Comparison of ENCODE assay signal across 1 cellular context in genomic region chr3:12656850-12657249, GRCh38.
TF ChIP-seq lines count a peak whose summit lies in the region.

No MANE protein-coding gene starts in this region.

TF ChIP-seq in GM12878, 131 proteins besides CTCF, POLR2A, EP300 and RAD21:
- no peak for TF ChIP-seq PML (IDR thresholded peaks at IDR 0.05; ENCODE audit: low read length)
- TF ChIP-seq BCLAF1 (IDR thresholded peaks at IDR 0.05): no peak
- no peak for TF ChIP-seq RAD51 (IDR thresholded peaks at IDR 0.05)
- TF ChIP-seq, protein P1, sequence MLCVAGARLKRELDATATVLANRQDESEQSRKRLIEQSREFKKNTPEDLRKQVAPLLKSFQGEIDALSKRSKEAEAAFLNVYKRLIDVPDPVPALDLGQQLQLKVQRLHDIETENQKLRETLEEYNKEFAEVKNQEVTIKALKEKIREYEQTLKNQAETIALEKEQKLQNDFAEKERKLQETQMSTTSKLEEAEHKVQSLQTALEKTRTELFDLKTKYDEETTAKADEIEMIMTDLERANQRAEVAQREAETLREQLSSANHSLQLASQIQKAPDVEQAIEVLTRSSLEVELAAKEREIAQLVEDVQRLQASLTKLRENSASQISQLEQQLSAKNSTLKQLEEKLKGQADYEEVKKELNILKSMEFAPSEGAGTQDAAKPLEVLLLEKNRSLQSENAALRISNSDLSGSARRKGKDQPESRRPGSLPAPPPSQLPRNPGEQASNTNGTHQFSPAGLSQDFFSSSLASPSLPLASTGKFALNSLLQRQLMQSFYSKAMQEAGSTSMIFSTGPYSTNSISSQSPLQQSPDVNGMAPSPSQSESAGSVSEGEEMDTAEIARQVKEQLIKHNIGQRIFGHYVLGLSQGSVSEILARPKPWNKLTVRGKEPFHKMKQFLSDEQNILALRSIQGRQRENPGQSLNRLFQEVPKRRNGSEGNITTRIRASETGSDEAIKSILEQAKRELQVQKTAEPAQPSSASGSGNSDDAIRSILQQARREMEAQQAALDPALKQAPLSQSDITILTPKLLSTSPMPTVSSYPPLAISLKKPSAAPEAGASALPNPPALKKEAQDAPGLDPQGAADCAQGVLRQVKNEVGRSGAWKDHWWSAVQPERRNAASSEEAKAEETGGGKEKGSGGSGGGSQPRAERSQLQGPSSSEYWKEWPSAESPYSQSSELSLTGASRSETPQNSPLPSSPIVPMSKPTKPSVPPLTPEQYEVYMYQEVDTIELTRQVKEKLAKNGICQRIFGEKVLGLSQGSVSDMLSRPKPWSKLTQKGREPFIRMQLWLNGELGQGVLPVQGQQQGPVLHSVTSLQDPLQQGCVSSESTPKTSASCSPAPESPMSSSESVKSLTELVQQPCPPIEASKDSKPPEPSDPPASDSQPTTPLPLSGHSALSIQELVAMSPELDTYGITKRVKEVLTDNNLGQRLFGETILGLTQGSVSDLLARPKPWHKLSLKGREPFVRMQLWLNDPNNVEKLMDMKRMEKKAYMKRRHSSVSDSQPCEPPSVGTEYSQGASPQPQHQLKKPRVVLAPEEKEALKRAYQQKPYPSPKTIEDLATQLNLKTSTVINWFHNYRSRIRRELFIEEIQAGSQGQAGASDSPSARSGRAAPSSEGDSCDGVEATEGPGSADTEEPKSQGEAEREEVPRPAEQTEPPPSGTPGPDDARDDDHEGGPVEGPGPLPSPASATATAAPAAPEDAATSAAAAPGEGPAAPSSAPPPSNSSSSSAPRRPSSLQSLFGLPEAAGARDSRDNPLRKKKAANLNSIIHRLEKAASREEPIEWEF (IDR thresholded peaks at IDR 0.05; ENCODE audit: insufficient replicate concordance, low read depth, low read length): no peak
- TF ChIP-seq, protein P2, sequence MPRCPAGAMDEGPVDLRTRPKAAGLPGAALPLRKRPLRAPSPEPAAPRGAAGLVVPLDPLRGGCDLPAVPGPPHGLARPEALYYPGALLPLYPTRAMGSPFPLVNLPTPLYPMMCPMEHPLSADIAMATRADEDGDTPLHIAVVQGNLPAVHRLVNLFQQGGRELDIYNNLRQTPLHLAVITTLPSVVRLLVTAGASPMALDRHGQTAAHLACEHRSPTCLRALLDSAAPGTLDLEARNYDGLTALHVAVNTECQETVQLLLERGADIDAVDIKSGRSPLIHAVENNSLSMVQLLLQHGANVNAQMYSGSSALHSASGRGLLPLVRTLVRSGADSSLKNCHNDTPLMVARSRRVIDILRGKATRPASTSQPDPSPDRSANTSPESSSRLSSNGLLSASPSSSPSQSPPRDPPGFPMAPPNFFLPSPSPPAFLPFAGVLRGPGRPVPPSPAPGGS (IDR thresholded peaks at IDR 0.05; ENCODE audit: borderline replicate concordance, insufficient read depth, low read depth, low read length, poor library complexity, severe bottlenecking): no peak
- TF ChIP-seq YY1 (IDR thresholded peaks at IDR 0.05; ENCODE audit: low read depth, low read length): no peak
- no peak for TF ChIP-seq BMI1 (IDR thresholded peaks at IDR 0.05; ENCODE audit: borderline replicate concordance)
- no peak for TF ChIP-seq IKZF1 (conservative IDR thresholded peaks at IDR 0.05)
- TF ChIP-seq CREB1 (IDR thresholded peaks at IDR 0.05; ENCODE audit: low read depth): no peak
- TF ChIP-seq TCF3 (IDR thresholded peaks at IDR 0.05; ENCODE audit: borderline replicate concordance, insufficient read depth, low read depth, low read length): no peak
- no peak for TF ChIP-seq POLR2AphosphoS2 (IDR thresholded peaks at IDR 0.05; ENCODE audit: low read depth, low read length)
- no peak for TF ChIP-seq CEBPB (IDR thresholded peaks at IDR 0.05; ENCODE audit: borderline replicate concordance in 1 of 2, low read depth in 2 of 2, low read length in 2 of 2)
- TF ChIP-seq ZBTB4 (CRISPR knock-in tag; IDR thresholded peaks at IDR 0.05): no peak
- TF ChIP-seq, protein P3, sequence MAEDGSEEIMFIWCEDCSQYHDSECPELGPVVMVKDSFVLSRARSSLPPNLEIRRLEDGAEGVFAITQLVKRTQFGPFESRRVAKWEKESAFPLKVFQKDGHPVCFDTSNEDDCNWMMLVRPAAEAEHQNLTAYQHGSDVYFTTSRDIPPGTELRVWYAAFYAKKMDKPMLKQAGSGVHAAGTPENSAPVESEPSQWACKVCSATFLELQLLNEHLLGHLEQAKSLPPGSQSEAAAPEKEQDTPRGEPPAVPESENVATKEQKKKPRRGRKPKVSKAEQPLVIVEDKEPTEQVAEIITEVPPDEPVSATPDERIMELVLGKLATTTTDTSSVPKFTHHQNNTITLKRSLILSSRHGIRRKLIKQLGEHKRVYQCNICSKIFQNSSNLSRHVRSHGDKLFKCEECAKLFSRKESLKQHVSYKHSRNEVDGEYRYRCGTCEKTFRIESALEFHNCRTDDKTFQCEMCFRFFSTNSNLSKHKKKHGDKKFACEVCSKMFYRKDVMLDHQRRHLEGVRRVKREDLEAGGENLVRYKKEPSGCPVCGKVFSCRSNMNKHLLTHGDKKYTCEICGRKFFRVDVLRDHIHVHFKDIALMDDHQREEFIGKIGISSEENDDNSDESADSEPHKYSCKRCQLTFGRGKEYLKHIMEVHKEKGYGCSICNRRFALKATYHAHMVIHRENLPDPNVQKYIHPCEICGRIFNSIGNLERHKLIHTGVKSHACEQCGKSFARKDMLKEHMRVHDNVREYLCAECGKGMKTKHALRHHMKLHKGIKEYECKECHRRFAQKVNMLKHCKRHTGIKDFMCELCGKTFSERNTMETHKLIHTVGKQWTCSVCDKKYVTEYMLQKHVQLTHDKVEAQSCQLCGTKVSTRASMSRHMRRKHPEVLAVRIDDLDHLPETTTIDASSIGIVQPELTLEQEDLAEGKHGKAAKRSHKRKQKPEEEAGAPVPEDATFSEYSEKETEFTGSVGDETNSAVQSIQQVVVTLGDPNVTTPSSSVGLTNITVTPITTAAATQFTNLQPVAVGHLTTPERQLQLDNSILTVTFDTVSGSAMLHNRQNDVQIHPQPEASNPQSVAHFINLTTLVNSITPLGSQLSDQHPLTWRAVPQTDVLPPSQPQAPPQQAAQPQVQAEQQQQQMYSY (CRISPR knock-in tag; IDR thresholded peaks at IDR 0.05): no peak
- TF ChIP-seq, protein P4, sequence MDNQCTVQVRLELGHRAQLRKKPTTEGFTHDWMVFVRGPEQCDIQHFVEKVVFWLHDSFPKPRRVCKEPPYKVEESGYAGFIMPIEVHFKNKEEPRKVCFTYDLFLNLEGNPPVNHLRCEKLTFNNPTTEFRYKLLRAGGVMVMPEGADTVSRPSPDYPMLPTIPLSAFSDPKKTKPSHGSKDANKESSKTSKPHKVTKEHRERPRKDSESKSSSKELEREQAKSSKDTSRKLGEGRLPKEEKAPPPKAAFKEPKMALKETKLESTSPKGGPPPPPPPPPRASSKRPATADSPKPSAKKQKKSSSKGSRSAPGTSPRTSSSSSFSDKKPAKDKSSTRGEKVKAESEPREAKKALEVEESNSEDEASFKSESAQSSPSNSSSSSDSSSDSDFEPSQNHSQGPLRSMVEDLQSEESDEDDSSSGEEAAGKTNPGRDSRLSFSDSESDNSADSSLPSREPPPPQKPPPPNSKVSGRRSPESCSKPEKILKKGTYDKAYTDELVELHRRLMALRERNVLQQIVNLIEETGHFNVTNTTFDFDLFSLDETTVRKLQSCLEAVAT (IDR thresholded peaks at IDR 0.05): no peak
TF ChIP-seq in GM12878: peak in this region for 0.
